25 cellular contexts compared by ENCODE assay signal in the genomic region with DNA sequence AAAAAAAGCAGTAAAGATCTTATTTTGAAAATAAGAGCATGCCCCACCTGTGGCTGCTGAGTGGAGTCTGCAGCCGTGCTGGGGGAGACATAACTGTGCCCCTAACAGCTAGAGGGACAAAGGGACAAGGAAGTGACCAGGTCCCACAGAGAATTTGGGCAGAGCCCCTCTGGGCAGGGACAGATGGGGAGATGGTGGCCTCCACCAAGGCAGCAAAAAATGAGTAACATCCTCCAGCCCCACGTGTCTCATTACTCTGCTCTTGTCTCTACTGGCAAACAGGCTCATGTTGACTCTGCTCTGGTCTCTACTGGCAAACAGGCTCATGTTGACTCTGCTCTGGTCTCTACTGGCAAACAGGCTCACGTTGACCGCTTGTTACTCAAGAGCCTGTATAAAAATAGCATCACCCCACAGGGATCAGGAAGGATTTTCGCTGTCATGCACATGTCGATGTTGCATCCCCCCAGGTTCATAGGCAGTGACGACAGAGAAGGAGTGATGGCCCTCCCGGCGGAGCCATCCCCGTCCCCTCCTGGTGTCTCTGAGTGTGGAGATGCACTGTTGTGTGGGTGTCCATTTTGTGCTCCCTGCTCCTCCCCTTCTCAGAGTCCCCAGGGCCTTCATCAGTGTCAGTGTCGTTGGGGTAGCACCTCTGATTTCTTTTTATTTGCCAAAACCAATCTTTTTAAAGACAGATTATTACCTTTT. TPM values are rescaled to one million over a fixed set of nuclear protein-coding genes. Genes with fewer than 3 reads are reported as not detected.
DNase-seq lines count a peak whose midpoint lies in the region; ATAC-seq, FAIRE-seq and TF ChIP-seq lines count a peak whose summit lies in the region.
"Had no signal": no experiment of that assay in that cellular context is flagged by ENCODE, and none has a peak within 500 bp of the region (broad histone marks: within the 10 kb centered on the region; RNA-seq: fewer than 3 reads in every experiment).

No MANE protein-coding gene starts in this region.

- H3K9me3 Mint-ChIP-seq in activated naive CD4-positive, alpha-beta T cell treated with anti-CD3 and anti-CD28 coated beads for 36 hours, result no peaks in the 10 kb centered on the region
- H3K9me3 Mint-ChIP-seq: T-helper 2 cell treated with Interferon-gamma antibody and Interleukin-4, amounts not matched to agents 5 μg/mL and 100 μg/mL, for 36 hours had no signal

- no peaks in the 10 kb centered on the region for H3K9me3 ChIP-seq in DOHH2 (ENCODE audit: control insufficient read depth, insufficient read depth, low read length)
- no peaks in the 10 kb centered on the region for H3K9me3 ChIP-seq in HEK293 (ENCODE audit: control insufficient read depth, insufficient read depth, low read depth, low read length)
- H3K9me3 ChIP-seq in K562 (replicated peaks; ENCODE audit: control insufficient read depth, insufficient read depth, low read depth, low read length), result no peaks in the 10 kb centered on the region
- H3K9me3 ChIP-seq in psoas muscle, result no peaks in the 10 kb centered on the region
- H3K9me3 ChIP-seq: esophagus squamous epithelium, suprapubic skin had no signal

- peaks cover 7% of the 10 kb centered on the region for H3K4me1 Mint-ChIP-seq in activated naive CD4-positive, alpha-beta T cell treated with anti-CD3 and anti-CD28 coated beads for 36 hours (ENCODE audit: low read depth)
- H3K4me1 Mint-ChIP-seq: GM23338 had no signal

- H3K27ac Mint-ChIP-seq in activated naive CD4-positive, alpha-beta T cell treated with anti-CD3 and anti-CD28 coated beads for 36 hours, result no peak overlapping the region
- H3K27ac Mint-ChIP-seq: GM23338; T-helper 2 cell treated with Interferon-gamma antibody and Interleukin-4, amounts not matched to agents 5 μg/mL and 100 μg/mL, for 36 hours had no signal

- intact Hi-C loops in K562 (cut with micrococcal nuclease), result no loop called here
- intact Hi-C loops in psoas muscle (cut with DNase I), result no loop called here
- intact Hi-C loops in activated naive CD4-positive, alpha-beta T cell treated with anti-CD3 and anti-CD28 coated beads for 36 hours (cut with micrococcal nuclease), result no loop called here

- TF ChIP-seq CTCF in DOHH2 (IDR thresholded peaks at IDR 0.05; ENCODE audit: low read depth, low read length, poor library complexity, severe bottlenecking) (peak; percentile 10), HEK293 (tag by site-specific recombination; IDR thresholded peaks at IDR 0.05) (no peak), K562 (IDR thresholded peaks at IDR 0.05 in 2 of 3, conservative IDR thresholded peaks at IDR 0.05 in 1 of 3; ENCODE audit: insufficient read depth in 2 of 3, low read depth in 1 of 3, low read length in 3 of 3) (no peak), psoas muscle (IDR thresholded peaks at IDR 0.05) (no peak), RWPE1 (conservative IDR thresholded peaks at IDR 0.05; ENCODE audit: low read depth) (no peak)

- H3K27me3 Mint-ChIP-seq in activated naive CD4-positive, alpha-beta T cell treated with anti-CD3 and anti-CD28 coated beads for 36 hours (ENCODE audit: low read depth), result no peaks in the 10 kb centered on the region

- no peak overlapping the region for H2AFZ ChIP-seq in K562 (ENCODE audit: low read depth, low read length)
- H2AFZ ChIP-seq: GM23338 had no signal

- no peak for FAIRE-seq in K562 (lab: Jason Lieb, UNC)
- FAIRE-seq: endometrium had no signal

- TF ChIP-seq EP300 in K562 (IDR thresholded peaks at IDR 0.05; ENCODE audit: low read length), result no peak

- no peak overlapping the region for H3K4me3 Mint-ChIP-seq in activated naive CD4-positive, alpha-beta T cell treated with anti-CD3 and anti-CD28 coated beads for 36 hours
- H3K4me3 Mint-ChIP-seq: GM23338; T-helper 2 cell treated with Interferon-gamma antibody and Interleukin-4, amounts not matched to agents 5 μg/mL and 100 μg/mL, for 36 hours had no signal

- no peak for TF ChIP-seq RAD21 in K562 (CRISPR knock-in tag; conservative IDR thresholded peaks at IDR 0.05 in 1 of 2, IDR thresholded peaks at IDR 0.05 in 1 of 2)

- no peaks in the 10 kb centered on the region for H3K9me2 ChIP-seq in DOHH2 (replicated peaks; ENCODE audit: control insufficient read depth, low read length)

- H3F3A ChIP-seq in DOHH2 (ENCODE audit: control insufficient read depth, insufficient read depth), result no peaks in the 10 kb centered on the region

- no peak overlapping the region for H3K9ac ChIP-seq in K562 (ENCODE audit: insufficient read depth in 1 of 2, low read depth in 2 of 2, low read length in 2 of 2)

- H3K36me3 ChIP-seq in DOHH2 (ENCODE audit: control insufficient read depth, low read length) (no peaks in the 10 kb centered on the region), HEK293 (ENCODE audit: control insufficient read depth in 2 of 2, insufficient read depth in 1 of 2, low read length in 2 of 2) (no peaks in the 10 kb centered on the region), K562 (ENCODE audit: control insufficient read depth, insufficient read depth, low read length) (no peaks in the 10 kb centered on the region), psoas muscle (ENCODE audit: insufficient read depth in 1 of 2, low read depth in 1 of 2) (no peaks in the 10 kb centered on the region)
- H3K36me3 ChIP-seq: esophagus squamous epithelium, suprapubic skin had no signal

- H3K4me3 ChIP-seq in DOHH2 (ENCODE audit: low read length), result no peak overlapping the region
- H3K4me3 ChIP-seq in HEK293 (ENCODE audit: low read depth, low read length), result no peak overlapping the region
- H3K4me3 ChIP-seq in K562, result no peak overlapping the region
- no peak overlapping the region for H3K4me3 ChIP-seq in psoas muscle
- H3K4me3 ChIP-seq: esophagus squamous epithelium, GM23338, suprapubic skin had no signal

- no peaks in the 10 kb centered on the region for H3K36me3 Mint-ChIP-seq in activated naive CD4-positive, alpha-beta T cell treated with anti-CD3 and anti-CD28 coated beads for 36 hours (ENCODE audit: low read depth)

- no peak overlapping the region for H3K27ac ChIP-seq in DOHH2 (ENCODE audit: low read depth, low read length)
- no peak overlapping the region for H3K27ac ChIP-seq in HEK293 (ENCODE audit: extremely low read depth, low read depth, low read length)
- H3K27ac ChIP-seq in K562 (ENCODE audit: extremely low read depth, low read depth, low read length), result no peak overlapping the region
- H3K27ac ChIP-seq in psoas muscle, result peak overlapping the region; percentile 71
- H3K27ac ChIP-seq in RWPE1, result no peak overlapping the region
- H3K27ac ChIP-seq: esophagus squamous epithelium, suprapubic skin had no signal

- H3K4me2 ChIP-seq in DOHH2 (ENCODE audit: low read length) (no peak overlapping the region), K562 (ENCODE audit: insufficient read depth, low read length) (no peak overlapping the region)
- H3K4me2 ChIP-seq: GM23338 had no signal

- H3K4me1 ChIP-seq in DOHH2 (ENCODE audit: control insufficient read depth, low read length) (no peaks in the 10 kb centered on the region), HEK293 (ENCODE audit: control insufficient read depth, insufficient read depth, low read length) (no peaks in the 10 kb centered on the region), K562 (replicated peaks in 1 of 2; ENCODE audit: control insufficient read depth in 2 of 2, insufficient read depth in 2 of 2, low read length in 2 of 2) (peaks cover 0 to 18% of the 10 kb centered on the region in 2 experiments; a peak in 3 of 5 replicates), psoas muscle (peaks cover 25% of the 10 kb centered on the region)
- H3K4me1 ChIP-seq: esophagus squamous epithelium, suprapubic skin had no signal

- DNase-seq in K562 (ENCODE audit: extremely low read depth in 1 of 4, low spot score in 3 of 4), result no peak
- peak in 1 of 2 donors; percentile 32 for DNase-seq in psoas muscle
- DNase-seq in activated naive CD4-positive, alpha-beta T cell treated with anti-CD3 and anti-CD28 coated beads for 36 hours, result no peak
- DNase-seq in RWPE1 (ENCODE audit: low spot score), result no peak
- DNase-seq in SIG-M5 treated with dmso at 0.1 percent for 504 hours (lab: John Stamatoyannopoulos, UW; ENCODE audit: unreplicated experiment), result no peak
- DNase-seq: activated CD4-positive, alpha-beta T cell treated with anti-CD3 and anti-CD28 coated beads for 48 hours; activated gamma-delta T cell treated with Interleukin-2 at 50 U/mL for 16 hours; activated T-cell treated with anti-CD3 and anti-CD28 coated beads, Interleukin-2, amount 50 U/mL, for 1 hour; Calu3; esophagus squamous epithelium; foreskin melanocyte; IMR-90; mesenchymal stem cell; NCI-H1105 treated with DMSO at 0.1 percent for 48 hours; NCI-H345; NCI-H748 treated with DMSO at 0.1 percent for 48 hours; occipital lobe; stimulated activated CD4-positive, alpha-beta T cell treated with anti-CD3 and anti-CD28 coated beads, Interleukin-2, amount 100 ng/mL, for 48 hours had no signal

- H3K27me3 ChIP-seq in DOHH2 (ENCODE audit: control insufficient read depth, low read length) (no peaks in the 10 kb centered on the region), K562 (ENCODE audit: control insufficient read depth in 2 of 2, insufficient read depth in 2 of 2, low read length in 2 of 2) (peaks cover 18 to 62% of the 10 kb centered on the region in 2 experiments; a peak in 4 of 5 replicates), psoas muscle (ENCODE audit: insufficient read depth in 3 of 3, low read length in 2 of 3) (no peaks in the 10 kb centered on the region)
- H3K27me3 ChIP-seq: esophagus squamous epithelium had no signal

- H3K79me2 ChIP-seq in DOHH2 (ENCODE audit: control insufficient read depth, low read length) (no peaks in the 10 kb centered on the region), K562 (ENCODE audit: control insufficient read depth, insufficient read depth, low read length) (no peaks in the 10 kb centered on the region)

- in situ Hi-C loops in K562 (cut with MboI), result no loop called here

- WGBS in K562 (ENCODE audit: insufficient coverage, low coverage, missing lambda C conversion rate), result 9% methylated on average over 9 of the region's 11 CpGs
- WGBS in psoas muscle, 3 donors, result 24 to 38% (median 28%) methylated on average over 11 of the region's 11 CpGs

- POLR2A ChIA-PET in HEK293 (lab: Yijun Ruan, JAX), result no interaction called here
- POLR2A ChIA-PET in K562 (lab: Yijun Ruan, JAX), result interaction anchor here (1.4 kb wide), 1 partner anchor 10 kb away, joined by 4 read pairs; no protein-coding TSS in a partner anchor
- POLR2A ChIA-PET in RWPE1 (lab: Yijun Ruan, JAX; ENCODE audit: low non-redundant PET), result no interaction called here

- H3K9me1 ChIP-seq in K562 (ENCODE audit: control insufficient read depth, insufficient read depth, low read length), result no peaks in the 10 kb centered on the region

- TF ChIP-seq POLR2A in K562 (conservative IDR thresholded peaks at IDR 0.05), result no peak

- ATAC-seq in K562 (peak; percentile 21; the same call in 1 of the 3 replicates), psoas muscle (peak; percentile 70 to 82 (median 78))
- ATAC-seq: GM23338, left cardiac atrium had no signal

- no peaks in the 10 kb centered on the region for H4K20me1 ChIP-seq in DOHH2 (ENCODE audit: control insufficient read depth, insufficient read depth, low read depth, low read length)
- H4K20me1 ChIP-seq in K562 (replicated peaks; ENCODE audit: control insufficient read depth, insufficient read depth, low read length), result no peaks in the 10 kb centered on the region; the same call in 1 of the 2 replicates

- CTCF ChIA-PET in HEK293 (lab: Yijun Ruan, JAX), result no interaction called here
- CTCF ChIA-PET in K562 (lab: Yijun Ruan, JAX; ENCODE audit: low intra/inter-chr PET ratio), result no interaction called here
- CTCF ChIA-PET in activated naive CD4-positive, alpha-beta T cell treated with anti-CD3 and anti-CD28 coated beads for 36 hours (lab: Charles Lee), result no interaction called here
- CTCF ChIA-PET in RWPE1 (lab: Yijun Ruan, JAX), result interaction anchor here (0.8 kb wide), 1 partner anchor 11 kb away, joined by 3 read pairs; no protein-coding TSS in a partner anchor

- BruUV-seq in K562 (replicated peaks; lab: Mats Ljungman, UMichigan), result no TSS peak

RNA-seq across cellular contexts. Expression of gene PCMTD2, which starts 17.3 kb away (rescaled TPM):
- 50.4 and 99.7 TPM in 2 replicates for total RNA-seq in K562 (2011; cell fraction: chromatin; rRNA removed; ENCODE audit: low replicate concordance)
- total RNA-seq in K562 (2011; cell fraction: nucleolus; rRNA removed), result 29.4 and 29.6 TPM in 2 replicates
- total RNA-seq in K562 (2011; cell fraction: nucleoplasm; rRNA removed), result 45.9 and 53.0 TPM in 2 replicates
- total RNA-seq in K562 (2014; rRNA removed) (27.9 and 28.4 TPM in 2 replicates), K562 (2014; rRNA removed; fragmentation: Illumina TruSeq; extraction: Trizol) (25.4 and 28.4 TPM in 2 replicates), K562 (2015; rRNA removed; fragmentation: Illumina TruSeq; extraction: Trizol) (13.4 and 15.8 TPM in 2 replicates), K562 (2021) (32.8 and 33.0 TPM in 2 replicates), psoas muscle (10 to 100 TPM; 37.7 to 47.3 (median 41.7) TPM)
- polyA plus RNA-seq in K562 (2011; rRNA removed) (36.7 and 49.3 TPM in 2 replicates), K562 (2014; fragmentation: Illumina TruSeq; extraction: Trizol) (24.9 and 34.9 TPM in 2 replicates), K562 (2014; fragmentation: Nextera tagmentation; extraction: Ambion mirVana) (10 to 100 TPM; 11.3 to 18.1 TPM), K562 (2014; rRNA removed) (33.0 and 36.9 TPM in 2 replicates), psoas muscle (10 to 100 TPM; 11.7 to 37.8 (median 17.4) TPM)
- 11.9 and 21.9 TPM in 2 replicates for polyA plus RNA-seq in K562 (2011; cell fraction: cytosol; rRNA removed)
- polyA plus RNA-seq in K562 (2011; cell fraction: nucleus; rRNA removed), result 58.9 and 69.0 TPM in 2 replicates
- 23.1 and 24.6 TPM in 2 replicates for polyA plus RNA-seq in K562 (2012)
- 27.2 and 35.6 TPM in 2 replicates for polyA minus RNA-seq in K562 (2011; rRNA and poly(A)+ RNA removed)
- 12.0 and 18.8 TPM in 2 replicates for polyA minus RNA-seq in K562 (2011; cell fraction: cytosol; rRNA and poly(A)+ RNA removed)
- 13.5 and 22.7 TPM in 2 replicates for polyA minus RNA-seq in K562 (2011; cell fraction: nucleus; rRNA and poly(A)+ RNA removed)
- 10 to 100 TPM; 34.5 to 36.7 TPM for total RNA-seq in activated naive CD4-positive, alpha-beta T cell treated with anti-CD3 and anti-CD28 coated beads for 36 hours
